16 cellular contexts compared by ENCODE assay signal in the genomic region with DNA sequence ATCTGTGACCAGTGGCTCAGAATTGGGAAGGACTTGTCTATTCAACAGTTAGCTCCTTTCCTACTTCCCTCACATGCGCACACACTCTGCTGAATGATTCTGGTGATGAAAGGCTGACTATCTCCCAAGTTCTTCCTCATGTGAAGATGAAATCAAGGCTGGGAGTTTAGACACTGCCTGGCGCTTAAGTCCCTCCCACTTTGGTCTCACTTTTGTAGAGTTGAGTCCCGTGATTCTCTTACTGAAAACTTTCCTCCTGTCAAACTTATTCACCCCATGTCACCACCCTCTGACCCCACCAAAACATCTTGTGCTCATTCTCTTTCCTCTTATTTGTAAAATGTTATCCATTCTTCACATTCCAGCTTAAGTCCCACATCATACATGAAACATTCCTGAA. TPM values are rescaled to one million over a fixed set of nuclear protein-coding genes. Genes with fewer than 3 reads are reported as not detected.
DNase-seq lines count a peak whose midpoint lies in the region; ATAC-seq and TF ChIP-seq lines count a peak whose summit lies in the region.
"Had no signal": no experiment of that assay in that cellular context is flagged by ENCODE, and none has a peak within 500 bp of the region (broad histone marks: within the 10 kb centered on the region; RNA-seq: fewer than 3 reads in every experiment).

No MANE protein-coding gene starts in this region.

- no peak for TF ChIP-seq POLR2A in IMR-90 (IDR thresholded peaks at IDR 0.05; ENCODE audit: low read depth, low read length)

- CTCF ChIA-PET in Caco-2 (lab: Charles Lee), result no interaction called here
- CTCF ChIA-PET in IMR-90 (lab: Yijun Ruan, JAX), result no interaction called here

- no peak overlapping the region for H3K23ac ChIP-seq in IMR-90 (ENCODE audit: low read depth, low read length)

- POLR2A ChIA-PET in Caco-2 (lab: Charles Lee) (no interaction called here), IMR-90 (lab: Charles Lee; ENCODE audit: unreplicated experiment) (no interaction called here)

- no peak overlapping the region for H2BK5ac ChIP-seq in IMR-90 (ENCODE audit: low read depth, low read length, poor library complexity, severe bottlenecking)

- dilution Hi-C loops in IMR-90 (cut with HindIII; ENCODE audit: low sequenced_read_pairs, unreplicated experiment), result no loop called here

- no peaks in the 10 kb centered on the region for H3K9me3 Mint-ChIP-seq in Caco-2 (ENCODE audit: unreplicated experiment)

- no peak overlapping the region for H3K18ac ChIP-seq in IMR-90 (ENCODE audit: low read depth, low read length)

- H4K8ac ChIP-seq in IMR-90 (ENCODE audit: low read depth in 2 of 2, low read length in 2 of 2), result no peak overlapping the region

- H2AK5ac ChIP-seq in IMR-90 (ENCODE audit: low read depth, low read length), result no peak overlapping the region

- H3K4me2 ChIP-seq in IMR-90 (ENCODE audit: low read depth, low read length) (no peak overlapping the region), smooth muscle cell (peak overlapping the region; percentile 57)

- H2AFZ ChIP-seq in IMR-90 (replicated peaks; ENCODE audit: low read length, poor library complexity), result no peak overlapping the region
- peak overlapping the region; percentile 37 for H2AFZ ChIP-seq in smooth muscle cell (ENCODE audit: low read depth)

- H3K4me3 ChIP-seq in Caco-2 (ENCODE audit: low read depth, low read length), result no peak overlapping the region
- H3K4me3 ChIP-seq in IMR-90 (ENCODE audit: insufficient read depth, low read depth, low read length), result no peak overlapping the region
- H3K4me3 ChIP-seq in fibroblast of the aortic adventitia (ENCODE audit: low read depth, low read length), result no peak overlapping the region
- no peak overlapping the region for H3K4me3 ChIP-seq in smooth muscle cell
- no peak overlapping the region for H3K4me3 ChIP-seq in left ventricle myocardium inferior
- H3K4me3 ChIP-seq: GM12878, SK-N-MC had no signal

- TF ChIP-seq CTCF in Caco-2 (IDR thresholded peaks at IDR 0.05; ENCODE audit: insufficient read depth in 1 of 2, low read depth in 1 of 2, low read length in 1 of 2, severe bottlenecking in 1 of 2, unreplicated experiment in 1 of 2) (no peak), IMR-90 (conservative IDR thresholded peaks at IDR 0.05; ENCODE audit: low read depth, low read length) (no peak), fibroblast of the aortic adventitia (IDR thresholded peaks at IDR 0.05; ENCODE audit: insufficient read depth, low read length) (no peak), smooth muscle cell (IDR thresholded peaks at IDR 0.05; ENCODE audit: borderline replicate concordance, insufficient read depth, poor library complexity, severe bottlenecking) (no peak), left ventricle myocardium inferior (IDR thresholded peaks at IDR 0.05; ENCODE audit: borderline replicate concordance) (no peak)

- H3K27ac Mint-ChIP-seq in Caco-2 (ENCODE audit: unreplicated experiment), result peak overlapping the region; percentile 45

- H3K79me1 ChIP-seq in IMR-90 (ENCODE audit: low read depth in 1 of 2, low read length in 2 of 2), result no peaks in the 10 kb centered on the region

- no peaks in the 10 kb centered on the region for H3K27me3 Mint-ChIP-seq in Caco-2 (ENCODE audit: insufficient read depth, unreplicated experiment)

- peak overlapping the region; percentile 15; the same call in 1 of the 2 replicates for H4K91ac ChIP-seq in IMR-90 (ENCODE audit: insufficient read depth, low read depth, low read length)

- no peaks in the 10 kb centered on the region for H3K36me3 Mint-ChIP-seq in Caco-2 (ENCODE audit: insufficient read depth, unreplicated experiment)

- DNase-seq in Caco-2 (peak; percentile 28 to 38), IMR-90 (no peak), fibroblast of the aortic adventitia (ENCODE audit: low read depth) (peak; percentile 17), smooth muscle cell (lab: John Stamatoyannopoulos, UW; ENCODE audit: unreplicated experiment) (no peak), NCI-H510A (lab: John Stamatoyannopoulos, UW) (no peak), left ventricle myocardium inferior (no peak)
- DNase-seq: DMS153, MM.1S, NCI-H1105, NCI-H187, NCI-H446 treated with DMSO at 0.1 percent for 48 hours, NCI-H774 had no signal

- no peak overlapping the region for H3K4ac ChIP-seq in IMR-90 (ENCODE audit: low read depth, low read length)

- H2AK9ac ChIP-seq in IMR-90 (replicated peaks; ENCODE audit: low read depth, low read length, poor library complexity), result no peak overlapping the region

- no peaks in the 10 kb centered on the region for H3F3A ChIP-seq in smooth muscle cell (ENCODE audit: low read depth)

- H4K5ac ChIP-seq in IMR-90 (ENCODE audit: low read depth, low read length), result no peak overlapping the region

- peaks cover 30% of the 10 kb centered on the region for H3K4me1 ChIP-seq in Caco-2
- H3K4me1 ChIP-seq in IMR-90 (ENCODE audit: control insufficient read depth, insufficient read depth, low read length), result no peaks in the 10 kb centered on the region
- H3K4me1 ChIP-seq in smooth muscle cell (ENCODE audit: low read depth), result peaks cover 4% of the 10 kb centered on the region
- no peaks in the 10 kb centered on the region for H3K4me1 ChIP-seq in left ventricle myocardium inferior

- H3K27ac ChIP-seq in IMR-90 (ENCODE audit: insufficient read depth, low read length) (no peak overlapping the region), smooth muscle cell (ENCODE audit: low read depth) (no peak overlapping the region), left ventricle myocardium inferior (replicated peaks) (no peak overlapping the region)
- H3K27ac ChIP-seq: SK-N-MC had no signal

- H2BK20ac ChIP-seq in IMR-90 (ENCODE audit: low read depth, low read length), result peak overlapping the region; percentile 2; the same call in 1 of the 2 replicates

- ATAC-seq in IMR-90 (ENCODE audit: low read depth) (peak; percentile 37), HG03521 (IDR thresholded peaks at IDR 0.05; ENCODE audit: unreplicated experiment) (no peak)
- ATAC-seq: GM12878, HCT116 had no signal

- no peak overlapping the region for H3K4me3 Mint-ChIP-seq in Caco-2 (ENCODE audit: unreplicated experiment)

- no peaks in the 10 kb centered on the region for H3K9me1 ChIP-seq in IMR-90 (ENCODE audit: insufficient read depth, low read length)

- H3K9ac ChIP-seq in IMR-90 (ENCODE audit: low read depth, low read length) (no peak overlapping the region), smooth muscle cell (ENCODE audit: low read depth) (no peak overlapping the region)

- H3K36me3 ChIP-seq in Caco-2 (ENCODE audit: control insufficient read depth, insufficient read depth, low read length) (no peaks in the 10 kb centered on the region), IMR-90 (ENCODE audit: control insufficient read depth, insufficient read depth, low read length) (no peaks in the 10 kb centered on the region), smooth muscle cell (ENCODE audit: low read depth) (no peaks in the 10 kb centered on the region), left ventricle myocardium inferior (no peaks in the 10 kb centered on the region)

- no TSS peak for BruUV-seq in Caco-2 (replicated peaks; lab: Mats Ljungman, UMichigan)
- no TSS peak for BruUV-seq in IMR-90 (replicated peaks; lab: Mats Ljungman, UMichigan)

- no peak overlapping the region; the same call in 1 of the 2 replicates for H2BK120ac ChIP-seq in IMR-90 (ENCODE audit: low read depth, low read length)

- H3K14ac ChIP-seq in IMR-90 (replicated peaks; ENCODE audit: low read depth, low read length), result no peak overlapping the region

- no peak overlapping the region for H2BK15ac ChIP-seq in IMR-90 (ENCODE audit: low read depth, low read length)

- H3K27me3 ChIP-seq in Caco-2 (replicated peaks; ENCODE audit: control insufficient read depth, insufficient read depth, low read length) (no peaks in the 10 kb centered on the region), IMR-90 (ENCODE audit: control insufficient read depth, insufficient read depth, low read length) (peaks cover 20% of the 10 kb centered on the region), smooth muscle cell (ENCODE audit: low read depth) (no peaks in the 10 kb centered on the region), left ventricle myocardium inferior (ENCODE audit: low read depth) (no peaks in the 10 kb centered on the region)

- H3K4me1 Mint-ChIP-seq in Caco-2 (ENCODE audit: low read depth, unreplicated experiment), result peaks cover 20% of the 10 kb centered on the region

- WGBS in IMR-90 (ENCODE audit: extremely low coverage in 2 of 2, insufficient read length in 1 of 2), 2 experiments, result no CpG with 5 or more reads among the region's 3 CpGs
- WGBS in smooth muscle cell (ENCODE audit: low lambda C conversion rate), result 67% methylated on average over 3 of the region's 3 CpGs

- H3K56ac ChIP-seq in IMR-90 (ENCODE audit: extremely low read depth, insufficient read depth, low read length), result no peak overlapping the region

- no peaks in the 10 kb centered on the region for H3K9me3 ChIP-seq in Caco-2
- no peaks in the 10 kb centered on the region for H3K9me3 ChIP-seq in IMR-90 (ENCODE audit: control insufficient read depth, insufficient read depth, low read length)
- H3K9me3 ChIP-seq in smooth muscle cell (replicated peaks; ENCODE audit: low read depth), result no peaks in the 10 kb centered on the region
- no peaks in the 10 kb centered on the region for H3K9me3 ChIP-seq in left ventricle myocardium inferior (replicated peaks)

- no peaks in the 10 kb centered on the region for H3K79me2 ChIP-seq in smooth muscle cell (ENCODE audit: low read depth)

- in situ Hi-C loops in IMR-90 (cut with MboI; ENCODE audit: low sequenced_read_pairs), result no loop called here

- intact Hi-C loops in Caco-2 (cut with micrococcal nuclease; ENCODE audit: unreplicated experiment), result no loop called here
- intact Hi-C loops in IMR-90 (cut with micrococcal nuclease), result no loop called here
- intact Hi-C loops in left ventricle myocardium inferior (cut with micrococcal nuclease), result no loop called here

- TF ChIP-seq RAD21 in IMR-90 (IDR thresholded peaks at IDR 0.05; ENCODE audit: low read length), result no peak

- H4K20me1 ChIP-seq in IMR-90 (ENCODE audit: insufficient read depth, low read length) (no peaks in the 10 kb centered on the region), smooth muscle cell (ENCODE audit: low read depth) (no peaks in the 10 kb centered on the region)

RNA-seq across cellular contexts. Expression of a gene that starts 8.4 kb away (rescaled TPM):
- 102 and 104 TPM in 2 replicates for total RNA-seq in Caco-2 (2022)
- total RNA-seq in IMR-90 (2012; rRNA removed), result 7.5 and 11.9 TPM in 2 replicates
- 32.8 and 35.1 TPM in 2 replicates for polyA plus RNA-seq in IMR-90 (2012; rRNA removed)
- polyA plus RNA-seq in IMR-90 (2012; cell fraction: cytosol; rRNA removed), result 8.6 and 18.6 TPM in 2 replicates
- polyA plus RNA-seq in IMR-90 (2012; cell fraction: nucleus; rRNA removed; ENCODE audit: low replicate concordance), result 8.7 and 26.5 TPM in 2 replicates
- total RNA-seq in fibroblast of the aortic adventitia (ENCODE audit: low replicate concordance), result 19.5 and 78.1 TPM in 2 replicates
- total RNA-seq in smooth muscle cell, result 44.5 and 47.8 TPM in 2 replicates
- 142 and 152 TPM in 2 replicates for polyA plus RNA-seq in smooth muscle cell
- total RNA-seq in left ventricle myocardium inferior, result 61.9 TPM

RNA-seq across cellular contexts. Expression of a gene that starts 8.4 kb away (rescaled TPM):
- total RNA-seq in Caco-2 (2022), result 19.1 and 19.8 TPM in 2 replicates
- 9.9 and 15.6 TPM in 2 replicates for total RNA-seq in IMR-90 (2012; rRNA removed)
- polyA plus RNA-seq in IMR-90 (2012; rRNA removed), result 1.3 and 1.8 TPM in 2 replicates
- 0.29 and 0.30 TPM in 2 replicates for polyA plus RNA-seq in IMR-90 (2012; cell fraction: cytosol; rRNA removed)
- polyA plus RNA-seq in IMR-90 (2012; cell fraction: nucleus; rRNA removed; ENCODE audit: low replicate concordance), result 0.49 and 3.2 TPM in 2 replicates
- 28.5 and 56.6 TPM in 2 replicates for total RNA-seq in fibroblast of the aortic adventitia (ENCODE audit: low replicate concordance)
- total RNA-seq in smooth muscle cell, result 24.5 and 24.6 TPM in 2 replicates
- 2.0 and 3.2 TPM in 2 replicates for polyA plus RNA-seq in smooth muscle cell
- 4.7 TPM for total RNA-seq in left ventricle myocardium inferior

Comparison
In these comparisons a context has a peak if more than half of its experiments do, and no peak if none do; other contexts are left out.
1. DNase-seq: peak in Caco-2 (2 of 2) and fibroblast of the aortic adventitia (single experiment); none in IMR-90 (single experiment), smooth muscle cell (single experiment), NCI-H510A (single experiment) and left ventricle myocardium inferior (single experiment).